ENCODE assay signal across 1 cellular context in genomic region chr4:74410272-74410671, GRCh38.
TF ChIP-seq lines count a peak whose summit lies in the region.

No MANE protein-coding gene starts in this region.

TF ChIP-seq in H1, 55 proteins besides CTCF, POLR2A, EP300 and RAD21 (continued from another document):
- TF ChIP-seq RXRA (IDR thresholded peaks at IDR 0.05; ENCODE audit: insufficient read depth, low read depth, low read length) (no peak), PHF8 (conservative IDR thresholded peaks at IDR 0.05; ENCODE audit: low read depth, low read length) (no peak), CHD7 (IDR thresholded peaks at IDR 0.05; ENCODE audit: insufficient replicate concordance, low read length) (no peak), FOSL1 (IDR thresholded peaks at IDR 0.05; ENCODE audit: insufficient read depth, low read depth, low read length) (no peak), ATF2 (IDR thresholded peaks at IDR 0.05; ENCODE audit: low read length) (no peak), CEBPB (IDR thresholded peaks at IDR 0.05; ENCODE audit: low read depth, low read length) (no peak), SRF (IDR thresholded peaks at IDR 0.05; ENCODE audit: low read depth, low read length) (no peak), GABPA (IDR thresholded peaks at IDR 0.05; ENCODE audit: borderline replicate concordance, insufficient read depth, low read length) (no peak), RNF2 (IDR thresholded peaks at IDR 0.05; ENCODE audit: borderline replicate concordance, low read depth, low read length, missing control alignments, poor library complexity, severe bottlenecking) (no peak), TCF12 (IDR thresholded peaks at IDR 0.05; ENCODE audit: low read depth, low read length) (no peak), NANOG (IDR thresholded peaks at IDR 0.05; ENCODE audit: insufficient read depth, low read depth, low read length, poor library complexity, severe bottlenecking) (no peak), EGR1 (IDR thresholded peaks at IDR 0.05; ENCODE audit: borderline replicate concordance, low read depth, low read length) (no peak)
